Comparison of ENCODE assay signal across 17 cellular contexts in the genomic region with DNA sequence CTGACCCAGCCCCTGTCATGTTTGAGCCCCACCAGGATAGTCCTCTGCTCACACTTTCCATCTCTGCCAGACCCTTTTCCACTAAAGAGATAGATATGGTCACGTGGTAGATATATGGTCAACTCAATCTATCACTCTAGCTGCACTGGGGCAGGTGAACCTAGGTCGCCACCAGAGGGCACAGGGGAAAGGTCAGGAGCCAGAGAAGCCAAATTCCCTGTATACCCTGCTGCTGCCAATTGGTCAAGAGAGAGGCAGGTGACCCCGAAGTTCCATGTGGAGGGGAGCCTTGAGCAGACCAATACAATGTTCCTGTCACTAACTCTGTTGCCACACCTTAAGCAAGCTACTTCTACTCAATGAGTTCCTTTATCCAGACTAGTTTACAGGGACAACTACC.
"Had no signal": no experiment of that assay in that cellular context is flagged by ENCODE, and none has a peak within 500 bp of the region (broad histone marks: within the 10 kb centered on the region; RNA-seq: fewer than 3 reads in every experiment).

No MANE protein-coding gene starts in this region.

- DNase-seq: cortex of kidney; dorsolateral prefrontal cortex; effector CD8-positive, alpha-beta T cell; foreskin keratinocyte; natural killer cell; nucleus accumbens; ovary; small intestine; stimulated activated CD4-positive, alpha-beta T cell treated with anti-CD3 and anti-CD28 coated beads, Interleukin-12 subunit alpha, Interleukin-12 subunit beta, amount 100 ng/mL, for 4 hours; stimulated activated naive CD8-positive, alpha-beta T cell treated with anti-CD3 and anti-CD28 coated beads, Interleukin-15, Interleukin-2, amounts not matched to agents 100 U/mL and 50 U/mL, for 24 hours; thyroid gland had no signal

- H3K9me3 Mint-ChIP-seq: natural killer cell had no signal

- ATAC-seq: foreskin keratinocyte; natural killer cell; stimulated activated naive CD8-positive, alpha-beta T cell treated with anti-CD3 and anti-CD28 coated beads, Interleukin-15, Interleukin-2, amounts not matched to agents 100 U/mL and 50 U/mL, for 24 hours had no signal

- H3K9me3 ChIP-seq: ovary, suprapubic skin, thyroid gland had no signal

- H3K4me1 Mint-ChIP-seq: mesothelial cell of epicardium, natural killer cell had no signal

- H3K27ac ChIP-seq: dorsolateral prefrontal cortex, epithelial cell of prostate, foreskin keratinocyte, ovary, right atrium auricular region, suprapubic skin, thyroid gland had no signal

- H3K27me3 ChIP-seq: foreskin keratinocyte, ovary, right atrium auricular region, thyroid gland had no signal

- H3K27ac Mint-ChIP-seq: mesothelial cell of epicardium, natural killer cell, type B pancreatic cell had no signal

- H3K36me3 ChIP-seq: ovary, right atrium auricular region, suprapubic skin, thyroid gland had no signal

- H3K4me1 ChIP-seq: right atrium auricular region, thyroid gland had no signal

- H3K4me3 ChIP-seq: dorsolateral prefrontal cortex, ovary, right atrium auricular region, suprapubic skin, thyroid gland had no signal

- H3K4me3 Mint-ChIP-seq: mesothelial cell of epicardium, natural killer cell, neural crest cell, type B pancreatic cell had no signal

- H3K36me3 Mint-ChIP-seq: mesothelial cell of epicardium, natural killer cell, type B pancreatic cell had no signal
